ENCODE assay signal across 22 cellular contexts in the genomic region with DNA sequence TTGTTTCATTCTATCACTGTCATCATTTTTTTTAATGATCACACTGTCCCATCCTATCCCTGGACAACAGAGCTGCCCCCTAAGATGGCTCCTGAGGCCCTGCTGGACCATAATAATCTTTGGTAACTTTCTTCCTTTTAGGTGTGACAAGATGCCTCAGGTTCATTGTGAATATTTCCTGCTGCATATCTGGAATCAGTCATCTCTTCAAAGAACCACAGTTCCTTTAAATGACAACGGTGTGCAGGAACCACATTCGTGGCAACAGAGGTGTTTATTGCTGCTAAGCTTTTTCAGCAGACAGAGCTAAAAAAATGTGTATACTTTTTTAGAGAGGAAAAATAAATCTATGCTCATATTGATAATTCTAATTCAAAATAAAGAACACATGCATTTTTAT.
"Had no signal": no experiment of that assay in that cellular context is flagged by ENCODE, and none has a peak within 500 bp of the region (broad histone marks: within the 10 kb centered on the region; RNA-seq: fewer than 3 reads in every experiment).

No MANE protein-coding gene starts in this region.

- H3K4me2 ChIP-seq: SK-N-SH had no signal

- H3K9me2 ChIP-seq: SK-N-SH had no signal

- H3K9me3 Mint-ChIP-seq: activated B cell treated with CpG ODN at 0.5 μM for 24 hours; naive thymus-derived CD4-positive, alpha-beta T cell; stimulated activated naive B cell treated with anti-CD40 and anti-IgM and Interleukin-4, amounts not matched to agents 10 μg/mL and 1 μg/mL and 100 μg/mL, for 72 hours had no signal

- H3K27ac Mint-ChIP-seq: activated B cell treated with CpG ODN at 0.5 μM for 24 hours; activated naive CD8-positive, alpha-beta T cell; stimulated activated naive B cell treated with anti-CD40 and anti-IgM and Interleukin-4, amounts not matched to agents 10 μg/mL and 1 μg/mL and 100 μg/mL, for 72 hours had no signal

- DNase-seq: activated B cell treated with CpG ODN at 0.5 μM for 24 hours; activated T-cell treated with anti-CD3 and anti-CD28 coated beads, Interleukin-2, amount 50 U/mL, for 48 hours; aorta; dorsolateral prefrontal cortex; esophagus squamous epithelium; foreskin fibroblast; glutamatergic neuron; left cardiac atrium; naive thymus-derived CD4-positive, alpha-beta T cell; occipital lobe; psoas muscle; SK-N-SH; spleen; stimulated activated CD4-positive, alpha-beta T cell treated with anti-CD3 and anti-CD28 coated beads, Interleukin-1b, Interleukin-23, amount 100 ng/mL, for 48 hours; stimulated activated naive B cell treated with anti-CD40 and anti-IgM and Interleukin-4, amounts not matched to agents 10 μg/mL and 1 μg/mL and 100 μg/mL, for 72 hours; trophoblast cell had no signal

- H3K4me3 ChIP-seq: dorsolateral prefrontal cortex, esophagus squamous epithelium, lung, psoas muscle, spleen had no signal

- H3K27me3 ChIP-seq: dorsolateral prefrontal cortex, esophagus squamous epithelium, spleen had no signal

- H3K9me3 ChIP-seq: esophagus squamous epithelium, psoas muscle, SK-N-SH, spleen had no signal

- ATAC-seq: left cardiac atrium; naive thymus-derived CD4-positive, alpha-beta T cell; psoas muscle; Right ventricle myocardium inferior; sciatic nerve; stimulated activated naive B cell treated with anti-CD40 and anti-IgM and Interleukin-4, amounts not matched to agents 10 μg/mL and 1 μg/mL and 100 μg/mL, for 72 hours had no signal

- FAIRE-seq: bronchial epithelial cell, endometrium had no signal

- H3K4me1 ChIP-seq: esophagus squamous epithelium, psoas muscle, spleen had no signal

- H3K27me3 Mint-ChIP-seq: activated B cell treated with CpG ODN at 0.5 μM for 24 hours; activated naive CD8-positive, alpha-beta T cell; naive thymus-derived CD4-positive, alpha-beta T cell; stimulated activated naive B cell treated with anti-CD40 and anti-IgM and Interleukin-4, amounts not matched to agents 10 μg/mL and 1 μg/mL and 100 μg/mL, for 72 hours had no signal

- H3K4me1 Mint-ChIP-seq: activated B cell treated with CpG ODN at 0.5 μM for 24 hours had no signal

- H3K27ac ChIP-seq: dorsolateral prefrontal cortex, esophagus squamous epithelium, psoas muscle, spleen had no signal

- H3K4me3 Mint-ChIP-seq: activated B cell treated with CpG ODN at 0.5 μM for 24 hours; activated naive CD8-positive, alpha-beta T cell; stimulated activated naive B cell treated with anti-CD40 and anti-IgM and Interleukin-4, amounts not matched to agents 10 μg/mL and 1 μg/mL and 100 μg/mL, for 72 hours had no signal
